ENCODE assay signal across 8 cellular contexts in genomic region chr17:51487947-51488346, GRCh38.
DNase-seq lines count a peak whose midpoint lies in the region; TF ChIP-seq lines count a peak whose summit lies in the region.

No MANE protein-coding gene starts in this region.

- H3K27ac ChIP-seq in suprapubic skin (no peak overlapping the region), uterus (no peak overlapping the region)

- H3K27me3 ChIP-seq in suprapubic skin (no peaks in the 10 kb centered on the region), uterus (no peaks in the 10 kb centered on the region)

- H3K9me3 ChIP-seq in suprapubic skin: no peaks in the 10 kb centered on the region
- H3K9me3 ChIP-seq in uterus: no peaks in the 10 kb centered on the region

- H3K36me3 ChIP-seq in suprapubic skin (no peaks in the 10 kb centered on the region), uterus (no peaks in the 10 kb centered on the region)

- no peak for TF ChIP-seq EP300 in suprapubic skin (IDR thresholded peaks at IDR 0.05)

- TF ChIP-seq CTCF in GM12874 (IDR thresholded peaks at IDR 0.05; ENCODE audit: insufficient read depth, low read depth, low read length) (0 out of 2 replicates have a peak, but pooled peaks have one; percentile 12), suprapubic skin (IDR thresholded peaks at IDR 0.05) (no peak), uterus (IDR thresholded peaks at IDR 0.05) (no peak)

- H3K4me3 ChIP-seq in suprapubic skin (no peak overlapping the region), uterus (no peak overlapping the region)

- TF ChIP-seq POLR2A in suprapubic skin (IDR thresholded peaks at IDR 0.05) (no peak), uterus (IDR thresholded peaks at IDR 0.05) (no peak)

- peak; percentile 21 for DNase-seq in NCI-H82 treated with DMSO at 0.1 percent for 48 hours (lab: John Stamatoyannopoulos, UW; ENCODE audit: unreplicated experiment)
- peak; percentile 22 for DNase-seq in activated naive CD4-positive, alpha-beta T cell treated with anti-CD3 and anti-CD28 coated beads, Interleukin-2, amount 50 U/mL, for 16 hours
- peak; percentile 28 for DNase-seq in stimulated activated CD4-positive, alpha-beta T cell treated with anti-CD3 and anti-CD28 coated beads, Interleukin-15, amount 100 ng/mL, for 24 hours
- no peak for DNase-seq in NCI-H1417 (lab: John Stamatoyannopoulos, UW)
- DNase-seq in suprapubic skin (ENCODE audit: low spot score in 2 of 2): no peak
- no peak for DNase-seq in putamen (ENCODE audit: low spot score)
- DNase-seq in uterus: no peak

- H3K4me1 ChIP-seq in suprapubic skin: no peaks in the 10 kb centered on the region
- H3K4me1 ChIP-seq in uterus: no peaks in the 10 kb centered on the region

- 59% methylated on average over 14 of the region's 14 CpGs for WGBS in suprapubic skin

- intact Hi-C loops in uterus (cut with DNase I; ENCODE audit: low total_unique reads): no loop called here

Comparison
In these comparisons a context has a peak if more than half of its experiments do, and no peak if none do; other contexts are left out.
1. DNase-seq: peak in NCI-H82 treated with DMSO at 0.1 percent for 48 hours (single experiment), activated naive CD4-positive, alpha-beta T cell treated with anti-CD3 and anti-CD28 coated beads, Interleukin-2, amount 50 U/mL, for 16 hours (single experiment) and stimulated activated CD4-positive, alpha-beta T cell treated with anti-CD3 and anti-CD28 coated beads, Interleukin-15, amount 100 ng/mL, for 24 hours (single experiment); none in NCI-H1417 (0 of 3), suprapubic skin (0 of 2), putamen (single experiment) and uterus (0 of 2).